ENCODE assay signal across 28 cellular contexts in the genomic region with DNA sequence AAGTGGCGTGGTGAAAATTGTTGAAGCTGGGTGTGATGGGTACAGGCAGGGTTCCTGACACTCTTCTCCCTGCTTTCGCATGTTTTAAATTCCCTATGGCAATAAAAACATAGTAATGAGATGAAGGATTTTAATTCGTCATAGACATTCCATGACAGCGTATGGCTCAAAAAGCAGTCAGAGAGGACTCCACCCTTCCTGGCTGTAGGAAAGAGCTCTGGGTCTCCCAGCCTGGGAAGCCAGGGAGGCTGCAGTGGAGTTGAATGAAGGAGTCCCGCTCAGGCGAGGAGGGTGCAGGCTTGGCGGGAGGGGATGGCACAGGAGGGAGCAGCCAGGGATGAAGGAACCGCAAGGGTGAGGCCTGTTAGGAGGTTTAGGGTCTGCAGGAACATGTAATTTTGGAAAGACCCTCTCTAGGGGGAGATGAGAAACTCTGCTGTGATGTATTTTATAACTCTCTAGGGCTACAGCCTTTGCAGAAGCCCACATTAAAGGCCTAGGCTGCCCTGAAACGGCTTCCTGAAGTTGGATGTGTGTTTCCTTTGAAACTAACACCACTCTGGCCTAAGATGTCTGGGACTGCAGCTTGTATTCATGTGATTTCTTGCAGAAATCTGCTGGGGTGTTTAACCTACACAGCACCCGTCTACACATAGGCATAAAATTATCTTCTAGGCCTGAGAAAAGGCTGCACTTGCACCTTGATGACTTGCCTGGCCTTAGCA. TPM values are rescaled to one million over a fixed set of nuclear protein-coding genes. Genes with fewer than 3 reads are reported as not detected.
A peak's percentile ranks its signal among the peaks of the same experiment; 100 is the strongest.
DNase-seq lines count a peak whose midpoint lies in the region; ATAC-seq, FAIRE-seq and TF ChIP-seq lines count a peak whose summit lies in the region.
"Had no signal": no experiment of that assay in that cellular context is flagged by ENCODE, and none has a peak within 500 bp of the region (broad histone marks: within the 10 kb centered on the region; RNA-seq: fewer than 3 reads in every experiment).

No MANE protein-coding gene starts in this region.

- intact Hi-C loops in activated CD4-positive, alpha-beta T cell treated with anti-CD3 and anti-CD28 coated beads, Interleukin-2, amount 10 ng/mL, durations not matched to agents 24 days and 14 days (cut with micrococcal nuclease) = no loop called here
- intact Hi-C loops in endothelial cell of umbilical vein (cut with micrococcal nuclease) = no loop called here

- H3K36me3 Mint-ChIP-seq in activated CD4-positive, alpha-beta T cell treated with anti-CD3 and anti-CD28 coated beads, Interleukin-2, amount 10 ng/mL, durations not matched to agents 24 days and 14 days (ENCODE audit: low read depth) = no peaks in the 10 kb centered on the region
- no peaks in the 10 kb centered on the region for H3K36me3 Mint-ChIP-seq in progenitor cell of endocrine pancreas (ENCODE audit: insufficient read depth)
- H3K36me3 Mint-ChIP-seq: IgD-negative memory B cell had no signal

- H3K4me1 ChIP-seq in endothelial cell of umbilical vein (ENCODE audit: control insufficient read depth, extremely low read depth, insufficient read depth, low read length) = no peaks in the 10 kb centered on the region

- H3K4me1 Mint-ChIP-seq in activated CD4-positive, alpha-beta T cell treated with anti-CD3 and anti-CD28 coated beads, Interleukin-2, amount 10 ng/mL, durations not matched to agents 24 days and 14 days = peaks cover 25% of the 10 kb centered on the region
- H3K4me1 Mint-ChIP-seq in progenitor cell of endocrine pancreas (ENCODE audit: low read depth) = peaks cover 5% of the 10 kb centered on the region
- H3K4me1 Mint-ChIP-seq: central memory CD8-positive, alpha-beta T cell had no signal

- no peaks in the 10 kb centered on the region for H3K27me3 ChIP-seq in endothelial cell of umbilical vein (ENCODE audit: control insufficient read depth in 2 of 2, insufficient read depth in 2 of 2, low read length in 2 of 2)

- peak overlapping the region; percentile 53 for H2AFZ ChIP-seq in endothelial cell of umbilical vein (ENCODE audit: low read depth, low read length)

- H3K4me3 ChIP-seq in Jurkat, Clone E6-1 (ENCODE audit: low read length) = no peak overlapping the region
- no peak overlapping the region for H3K4me3 ChIP-seq in endothelial cell of umbilical vein (replicated peaks in 1 of 3; ENCODE audit: insufficient read depth in 1 of 3, low read depth in 1 of 3, low read length in 3 of 3)
- H3K4me3 ChIP-seq: GM12878, smooth muscle cell had no signal

- H3K27me3 Mint-ChIP-seq in activated CD4-positive, alpha-beta T cell treated with anti-CD3 and anti-CD28 coated beads, Interleukin-2, amount 10 ng/mL, durations not matched to agents 24 days and 14 days = no peaks in the 10 kb centered on the region
- peaks cover 5% of the 10 kb centered on the region for H3K27me3 Mint-ChIP-seq in progenitor cell of endocrine pancreas
- H3K27me3 Mint-ChIP-seq: central memory CD8-positive, alpha-beta T cell; stimulated activated naive CD8-positive, alpha-beta T cell treated with anti-CD3 and anti-CD28 coated beads, Interleukin-15, Interleukin-2, amounts not matched to agents 100 ng/mL and 50 ng/mL, for 24 hours had no signal

- H3K27ac Mint-ChIP-seq in activated CD4-positive, alpha-beta T cell treated with anti-CD3 and anti-CD28 coated beads, Interleukin-2, amount 10 ng/mL, durations not matched to agents 24 days and 14 days = peak overlapping the region; percentile 35
- H3K27ac Mint-ChIP-seq in progenitor cell of endocrine pancreas = peak overlapping the region; percentile 5
- H3K27ac Mint-ChIP-seq: B cell; stimulated activated naive CD8-positive, alpha-beta T cell treated with anti-CD3 and anti-CD28 coated beads, Interleukin-15, Interleukin-2, amounts not matched to agents 100 ng/mL and 50 ng/mL, for 24 hours had no signal

- FAIRE-seq in endothelial cell of umbilical vein (lab: Jason Lieb, UNC) = no peak
- FAIRE-seq: astrocyte, GM12878, H1, TTC549 had no signal

- H3K9me3 Mint-ChIP-seq in activated CD4-positive, alpha-beta T cell treated with anti-CD3 and anti-CD28 coated beads, Interleukin-2, amount 10 ng/mL, durations not matched to agents 24 days and 14 days = no peaks in the 10 kb centered on the region
- no peaks in the 10 kb centered on the region for H3K9me3 Mint-ChIP-seq in progenitor cell of endocrine pancreas (ENCODE audit: low read depth)
- H3K9me3 Mint-ChIP-seq: central memory CD8-positive, alpha-beta T cell; stimulated activated naive CD8-positive, alpha-beta T cell treated with anti-CD3 and anti-CD28 coated beads, Interleukin-15, Interleukin-2, amounts not matched to agents 100 ng/mL and 50 ng/mL, for 24 hours had no signal

- CTCF ChIA-PET in endothelial cell of umbilical vein (lab: Charles Lee) = no interaction called here

- H3K9me1 ChIP-seq in endothelial cell of umbilical vein (replicated peaks; ENCODE audit: control insufficient read depth, extremely low read depth, insufficient read depth, low read length) = no peaks in the 10 kb centered on the region

- H3K4me2 ChIP-seq in endothelial cell of umbilical vein (ENCODE audit: insufficient read depth, low read length) = no peak overlapping the region
- H3K4me2 ChIP-seq: smooth muscle cell had no signal

- POLR2A ChIA-PET in endothelial cell of umbilical vein (lab: Charles Lee) = no interaction called here

- TF ChIP-seq CTCF in endothelial cell of umbilical vein (IDR thresholded peaks at IDR 0.05; ENCODE audit: extremely low read depth in 1 of 2, insufficient read depth in 1 of 2, low read depth in 1 of 2, low read length in 2 of 2) = no peak
- no peak for TF ChIP-seq CTCF in progenitor cell of endocrine pancreas (IDR thresholded peaks at IDR 0.05; ENCODE audit: unreplicated experiment)

- TF ChIP-seq POLR2A in endothelial cell of umbilical vein (IDR thresholded peaks at IDR 0.05; ENCODE audit: low read depth, low read length) = no peak

- ATAC-seq in GM21526 (IDR thresholded peaks at IDR 0.05; ENCODE audit: low FRiP score, unreplicated experiment) (no peak), HG02763 (IDR thresholded peaks at IDR 0.05; ENCODE audit: unreplicated experiment) (no peak), GM21737 (IDR thresholded peaks at IDR 0.05; ENCODE audit: unreplicated experiment) (no peak)
- ATAC-seq: GM12878, left cardiac atrium had no signal

- DNase-seq in activated CD4-positive, alpha-beta T cell treated with anti-CD3 and anti-CD28 coated beads, Interleukin-2, amount 10 ng/mL, durations not matched to agents 24 days and 14 days = peak; percentile 62
- DNase-seq in activated CD4-positive, alpha-beta T cell treated with anti-CD3 and anti-CD28 coated beads for 1 hour = no peak
- DNase-seq in Jurkat, Clone E6-1 (ENCODE audit: low read depth, low spot score) = peak; percentile 78
- DNase-seq in endothelial cell of umbilical vein (ENCODE audit: low read depth, low spot score) (no peak), progenitor cell of endocrine pancreas (ENCODE audit: low spot score, unreplicated experiment) (no peak)
- DNase-seq: activated CD4-positive, alpha-beta T cell treated with anti-CD3 and anti-CD28 coated beads, Interleukin-2, amount 50 U/mL, for 1 hour; DMS 273 treated with DMSO at 0.1 percent for 48 hours; left cardiac atrium; mesendoderm; NCI-H1694 treated with DMSO at 0.1 percent for 48 hours; NCI-H2227 treated with DMSO at 0.1 percent for 48 hours; NCI-H82; Right ventricle myocardium superior; stimulated activated CD4-positive, alpha-beta T cell treated with anti-CD3 and anti-CD28 coated beads, Interleukin-2, amount 100 ng/mL, for 48 hours; SW 1271; trophoblast cell had no signal

- H3K9ac ChIP-seq in endothelial cell of umbilical vein (replicated peaks; ENCODE audit: extremely low read depth, insufficient read depth, low read length) = no peak overlapping the region

- no peaks in the 10 kb centered on the region for H3K79me2 ChIP-seq in endothelial cell of umbilical vein (ENCODE audit: control insufficient read depth, insufficient read depth, low read length)

- H3K9me3 ChIP-seq in endothelial cell of umbilical vein (replicated peaks; ENCODE audit: control insufficient read depth, insufficient read depth, low read length) = no peaks in the 10 kb centered on the region

- BruUV-seq in endothelial cell of umbilical vein (replicated peaks; lab: Mats Ljungman, UMichigan) = no TSS peak

- dilution Hi-C loops in endothelial cell of umbilical vein (cut with MboI; ENCODE audit: extremely low pct_ligation_motif_present, low sequenced_read_pairs) = no loop called here

- H3K4me3 Mint-ChIP-seq in activated CD4-positive, alpha-beta T cell treated with anti-CD3 and anti-CD28 coated beads, Interleukin-2, amount 10 ng/mL, durations not matched to agents 24 days and 14 days = no peak overlapping the region
- no peak overlapping the region for H3K4me3 Mint-ChIP-seq in progenitor cell of endocrine pancreas (ENCODE audit: low read depth)
- H3K4me3 Mint-ChIP-seq: B cell; central memory CD8-positive, alpha-beta T cell; stimulated activated naive CD8-positive, alpha-beta T cell treated with anti-CD3 and anti-CD28 coated beads, Interleukin-15, Interleukin-2, amounts not matched to agents 100 ng/mL and 50 ng/mL, for 24 hours had no signal

- H3K27ac ChIP-seq in endothelial cell of umbilical vein (ENCODE audit: insufficient read depth, low read depth, low read length) = no peak overlapping the region

- H4K20me1 ChIP-seq in endothelial cell of umbilical vein (replicated peaks; ENCODE audit: control insufficient read depth, extremely low read depth, insufficient read depth, low read length) = no peaks in the 10 kb centered on the region

- H3K36me3 ChIP-seq in endothelial cell of umbilical vein (ENCODE audit: control insufficient read depth in 2 of 2, extremely low read depth in 1 of 2, insufficient read depth in 2 of 2, low read length in 2 of 2) = no peaks in the 10 kb centered on the region

RNA-seq across cellular contexts. Expression of a gene that starts 7.6 kb away (rescaled TPM):
- 167 and 169 TPM in 2 replicates for total RNA-seq in activated CD4-positive, alpha-beta T cell treated with anti-CD3 and anti-CD28 coated beads, Interleukin-2, amount 10 ng/mL, durations not matched to agents 24 days and 14 days
- 28.9 TPM for polyA plus RNA-seq in Jurkat, Clone E6-1 (2012; ENCODE audit: insufficient read depth, insufficient read length)
- total RNA-seq in endothelial cell of umbilical vein = 101 TPM in 2 replicates
- polyA plus RNA-seq in endothelial cell of umbilical vein = 22.9 and 27.4 TPM in 2 replicates
- 23.0 and 26.8 TPM in 2 replicates for polyA plus RNA-seq in endothelial cell of umbilical vein (2011; cell fraction: cytosol; rRNA removed)
- 98.7 and 106 TPM in 2 replicates for polyA plus RNA-seq in endothelial cell of umbilical vein (2011; cell fraction: nucleus; rRNA removed)
- polyA plus RNA-seq in endothelial cell of umbilical vein (2012) = 33.7 and 34.0 TPM in 2 replicates
- polyA minus RNA-seq in endothelial cell of umbilical vein = 115 and 135 TPM in 2 replicates
- 44.7 TPM for polyA minus RNA-seq in endothelial cell of umbilical vein (2011; cell fraction: cytosol; rRNA and poly(A)+ RNA removed)
- 132 and 144 TPM in 2 replicates for polyA minus RNA-seq in endothelial cell of umbilical vein (2011; cell fraction: nucleus; rRNA and poly(A)+ RNA removed)
- total RNA-seq in progenitor cell of endocrine pancreas = 110 and 114 TPM in 2 replicates

RNA-seq across cellular contexts. Expression of a gene that starts 49.1 kb away (rescaled TPM):
- total RNA-seq in activated CD4-positive, alpha-beta T cell treated with anti-CD3 and anti-CD28 coated beads, Interleukin-2, amount 10 ng/mL, durations not matched to agents 24 days and 14 days = 187 and 194 TPM in 2 replicates
- 155 TPM for polyA plus RNA-seq in Jurkat, Clone E6-1 (2012; ENCODE audit: insufficient read depth, insufficient read length)
- total RNA-seq in endothelial cell of umbilical vein = 68.9 and 69.3 TPM in 2 replicates
- 10.4 and 12.4 TPM in 2 replicates for polyA plus RNA-seq in endothelial cell of umbilical vein
- 19.6 and 25.9 TPM in 2 replicates for polyA plus RNA-seq in endothelial cell of umbilical vein (2011; cell fraction: cytosol; rRNA removed)
- 84.3 and 97.3 TPM in 2 replicates for polyA plus RNA-seq in endothelial cell of umbilical vein (2011; cell fraction: nucleus; rRNA removed)
- polyA plus RNA-seq in endothelial cell of umbilical vein (2012) = 46.9 and 55.9 TPM in 2 replicates
- 44.7 and 45.2 TPM in 2 replicates for polyA minus RNA-seq in endothelial cell of umbilical vein
- polyA minus RNA-seq in endothelial cell of umbilical vein (2011; cell fraction: cytosol; rRNA and poly(A)+ RNA removed) = 16.5 TPM
- 44.6 and 45.0 TPM in 2 replicates for polyA minus RNA-seq in endothelial cell of umbilical vein (2011; cell fraction: nucleus; rRNA and poly(A)+ RNA removed)
- 53.2 and 57.9 TPM in 2 replicates for total RNA-seq in progenitor cell of endocrine pancreas

Comparison
In these comparisons a context has a peak if more than half of its experiments do, and no peak if none do; other contexts are left out.
1. DNase-seq: peak in activated CD4-positive, alpha-beta T cell treated with anti-CD3 and anti-CD28 coated beads, Interleukin-2, amount 10 ng/mL, durations not matched to agents 24 days and 14 days (single experiment) and Jurkat, Clone E6-1 (single experiment); none in activated CD4-positive, alpha-beta T cell treated with anti-CD3 and anti-CD28 coated beads for 1 hour (single experiment), endothelial cell of umbilical vein (single experiment) and progenitor cell of endocrine pancreas (single experiment).